Comparison of ENCODE assay signal across 1 cellular context in the genomic region with DNA sequence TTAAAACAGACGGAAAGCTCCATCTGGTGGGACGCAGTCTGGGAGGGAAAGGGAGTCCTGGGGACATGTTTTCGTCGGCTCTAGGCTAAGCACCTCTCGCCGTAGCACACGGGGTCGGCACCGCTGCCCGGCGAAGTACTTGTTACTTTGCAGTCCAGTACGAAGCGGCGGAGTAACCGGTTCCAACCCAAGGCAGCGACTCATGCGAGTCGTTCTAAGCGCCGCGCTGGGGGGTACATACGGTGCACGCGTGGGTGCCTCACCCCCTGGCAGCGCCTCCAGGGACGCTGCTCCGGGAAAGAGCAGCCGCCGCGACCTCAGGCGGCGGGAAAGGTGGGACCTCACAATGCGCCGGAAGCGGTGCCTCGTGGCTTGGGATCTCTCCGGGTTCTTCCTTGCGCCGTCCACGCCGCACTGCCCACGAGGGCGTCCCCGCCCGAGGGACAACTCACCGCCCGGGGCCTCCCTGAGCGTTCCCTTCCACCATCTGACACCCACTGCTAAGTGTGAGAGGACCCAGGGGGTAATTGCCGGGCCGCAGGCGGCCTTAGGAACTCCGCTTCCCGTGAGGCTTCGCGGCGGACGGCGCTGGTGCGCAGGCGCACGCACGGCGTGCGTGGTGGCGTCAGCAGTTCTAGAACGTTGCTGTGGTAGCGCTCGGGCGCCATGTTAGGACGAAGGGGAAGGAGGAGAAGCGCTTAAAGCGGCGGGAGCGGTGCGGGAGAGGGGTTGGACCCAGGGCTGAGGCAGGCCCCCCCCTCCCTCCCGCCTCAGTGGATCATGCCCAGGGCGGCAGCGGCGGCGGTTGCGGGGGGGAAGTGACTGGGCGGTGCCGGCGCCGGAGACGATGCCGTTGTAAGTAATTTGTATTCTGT.
A peak's percentile ranks its signal among the peaks of the same experiment; 100 is the strongest.
TF ChIP-seq lines count a peak whose summit lies in the region.

A gene (plus strand): TSS at position 637 of the 875 bp plus-strand sequence. CDS start 211 bp downstream, at position 848.

TF ChIP-seq in K562, 482 proteins besides CTCF, POLR2A, EP300 and RAD21 (continued from another document and continues in another):
- TF ChIP-seq, protein P1, sequence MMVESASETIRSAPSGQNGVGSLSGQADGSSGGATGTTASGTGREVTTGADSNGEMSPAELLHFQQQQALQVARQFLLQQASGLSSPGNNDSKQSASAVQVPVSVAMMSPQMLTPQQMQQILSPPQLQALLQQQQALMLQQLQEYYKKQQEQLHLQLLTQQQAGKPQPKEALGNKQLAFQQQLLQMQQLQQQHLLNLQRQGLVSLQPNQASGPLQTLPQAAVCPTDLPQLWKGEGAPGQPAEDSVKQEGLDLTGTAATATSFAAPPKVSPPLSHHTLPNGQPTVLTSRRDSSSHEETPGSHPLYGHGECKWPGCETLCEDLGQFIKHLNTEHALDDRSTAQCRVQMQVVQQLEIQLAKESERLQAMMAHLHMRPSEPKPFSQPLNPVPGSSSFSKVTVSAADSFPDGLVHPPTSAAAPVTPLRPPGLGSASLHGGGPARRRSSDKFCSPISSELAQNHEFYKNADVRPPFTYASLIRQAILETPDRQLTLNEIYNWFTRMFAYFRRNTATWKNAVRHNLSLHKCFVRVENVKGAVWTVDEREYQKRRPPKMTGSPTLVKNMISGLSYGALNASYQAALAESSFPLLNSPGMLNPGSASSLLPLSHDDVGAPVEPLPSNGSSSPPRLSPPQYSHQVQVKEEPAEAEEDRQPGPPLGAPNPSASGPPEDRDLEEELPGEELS (CRISPR knock-in tag; IDR thresholded peaks at IDR 0.05; ENCODE audit: borderline replicate concordance): no peak
- TF ChIP-seq, protein P2, sequence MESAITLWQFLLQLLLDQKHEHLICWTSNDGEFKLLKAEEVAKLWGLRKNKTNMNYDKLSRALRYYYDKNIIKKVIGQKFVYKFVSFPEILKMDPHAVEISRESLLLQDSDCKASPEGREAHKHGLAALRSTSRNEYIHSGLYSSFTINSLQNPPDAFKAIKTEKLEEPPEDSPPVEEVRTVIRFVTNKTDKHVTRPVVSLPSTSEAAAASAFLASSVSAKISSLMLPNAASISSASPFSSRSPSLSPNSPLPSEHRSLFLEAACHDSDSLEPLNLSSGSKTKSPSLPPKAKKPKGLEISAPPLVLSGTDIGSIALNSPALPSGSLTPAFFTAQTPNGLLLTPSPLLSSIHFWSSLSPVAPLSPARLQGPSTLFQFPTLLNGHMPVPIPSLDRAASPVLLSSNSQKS (CRISPR knock-in tag; IDR thresholded peaks at IDR 0.05): no peak
- no peak for TF ChIP-seq NFYB (IDR thresholded peaks at IDR 0.05; ENCODE audit: extremely low read depth, insufficient read length)
- TF ChIP-seq KAT2B (IDR thresholded peaks at IDR 0.05; ENCODE audit: low read depth, low read length): no peak
- TF ChIP-seq, protein P3, sequence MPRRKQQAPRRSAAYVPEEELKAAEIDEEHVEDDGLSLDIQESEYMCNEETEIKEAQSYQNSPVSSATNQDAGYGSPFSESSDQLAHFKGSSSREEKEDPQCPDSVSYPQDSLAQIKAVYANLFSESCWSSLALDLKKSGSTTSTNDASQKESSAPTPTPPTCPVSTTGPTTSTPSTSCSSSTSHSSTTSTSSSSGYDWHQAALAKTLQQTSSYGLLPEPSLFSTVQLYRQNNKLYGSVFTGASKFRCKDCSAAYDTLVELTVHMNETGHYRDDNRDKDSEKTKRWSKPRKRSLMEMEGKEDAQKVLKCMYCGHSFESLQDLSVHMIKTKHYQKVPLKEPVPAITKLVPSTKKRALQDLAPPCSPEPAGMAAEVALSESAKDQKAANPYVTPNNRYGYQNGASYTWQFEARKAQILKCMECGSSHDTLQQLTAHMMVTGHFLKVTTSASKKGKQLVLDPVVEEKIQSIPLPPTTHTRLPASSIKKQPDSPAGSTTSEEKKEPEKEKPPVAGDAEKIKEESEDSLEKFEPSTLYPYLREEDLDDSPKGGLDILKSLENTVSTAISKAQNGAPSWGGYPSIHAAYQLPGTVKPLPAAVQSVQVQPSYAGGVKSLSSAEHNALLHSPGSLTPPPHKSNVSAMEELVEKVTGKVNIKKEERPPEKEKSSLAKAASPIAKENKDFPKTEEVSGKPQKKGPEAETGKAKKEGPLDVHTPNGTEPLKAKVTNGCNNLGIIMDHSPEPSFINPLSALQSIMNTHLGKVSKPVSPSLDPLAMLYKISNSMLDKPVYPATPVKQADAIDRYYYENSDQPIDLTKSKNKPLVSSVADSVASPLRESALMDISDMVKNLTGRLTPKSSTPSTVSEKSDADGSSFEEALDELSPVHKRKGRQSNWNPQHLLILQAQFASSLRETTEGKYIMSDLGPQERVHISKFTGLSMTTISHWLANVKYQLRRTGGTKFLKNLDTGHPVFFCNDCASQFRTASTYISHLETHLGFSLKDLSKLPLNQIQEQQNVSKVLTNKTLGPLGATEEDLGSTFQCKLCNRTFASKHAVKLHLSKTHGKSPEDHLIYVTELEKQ (CRISPR knock-in tag; IDR thresholded peaks at IDR 0.05): no peak
- TF ChIP-seq RBM25 (IDR thresholded peaks at IDR 0.05; ENCODE audit: low read depth, low read length, severe bottlenecking): no peak
- TF ChIP-seq, protein P4, sequence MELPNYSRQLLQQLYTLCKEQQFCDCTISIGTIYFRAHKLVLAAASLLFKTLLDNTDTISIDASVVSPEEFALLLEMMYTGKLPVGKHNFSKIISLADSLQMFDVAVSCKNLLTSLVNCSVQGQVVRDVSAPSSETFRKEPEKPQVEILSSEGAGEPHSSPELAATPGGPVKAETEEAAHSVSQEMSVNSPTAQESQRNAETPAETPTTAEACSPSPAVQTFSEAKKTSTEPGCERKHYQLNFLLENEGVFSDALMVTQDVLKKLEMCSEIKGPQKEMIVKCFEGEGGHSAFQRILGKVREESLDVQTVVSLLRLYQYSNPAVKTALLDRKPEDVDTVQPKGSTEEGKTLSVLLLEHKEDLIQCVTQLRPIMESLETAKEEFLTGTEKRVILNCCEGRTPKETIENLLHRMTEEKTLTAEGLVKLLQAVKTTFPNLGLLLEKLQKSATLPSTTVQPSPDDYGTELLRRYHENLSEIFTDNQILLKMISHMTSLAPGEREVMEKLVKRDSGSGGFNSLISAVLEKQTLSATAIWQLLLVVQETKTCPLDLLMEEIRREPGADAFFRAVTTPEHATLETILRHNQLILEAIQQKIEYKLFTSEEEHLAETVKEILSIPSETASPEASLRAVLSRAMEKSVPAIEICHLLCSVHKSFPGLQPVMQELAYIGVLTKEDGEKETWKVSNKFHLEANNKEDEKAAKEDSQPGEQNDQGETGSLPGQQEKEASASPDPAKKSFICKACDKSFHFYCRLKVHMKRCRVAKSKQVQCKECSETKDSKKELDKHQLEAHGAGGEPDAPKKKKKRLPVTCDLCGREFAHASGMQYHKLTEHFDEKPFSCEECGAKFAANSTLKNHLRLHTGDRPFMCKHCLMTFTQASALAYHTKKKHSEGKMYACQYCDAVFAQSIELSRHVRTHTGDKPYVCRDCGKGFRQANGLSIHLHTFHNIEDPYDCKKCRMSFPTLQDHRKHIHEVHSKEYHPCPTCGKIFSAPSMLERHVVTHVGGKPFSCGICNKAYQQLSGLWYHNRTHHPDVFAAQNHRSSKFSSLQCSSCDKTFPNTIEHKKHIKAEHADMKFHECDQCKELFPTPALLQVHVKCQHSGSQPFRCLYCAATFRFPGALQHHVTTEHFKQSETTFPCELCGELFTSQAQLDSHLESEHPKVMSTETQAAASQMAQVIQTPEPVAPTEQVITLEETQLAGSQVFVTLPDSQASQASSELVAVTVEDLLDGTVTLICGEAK (IDR thresholded peaks at IDR 0.05): peak; percentile 45; the same call in 1 of the 2 replicates
- TF ChIP-seq, protein P4 (CRISPR knock-in tag; IDR thresholded peaks at IDR 0.05): no peak
- TF ChIP-seq ZNF561 (CRISPR knock-in tag; conservative IDR thresholded peaks at IDR 0.05): no peak
- no peak for TF ChIP-seq SRSF1 (IDR thresholded peaks at IDR 0.05; ENCODE audit: low read depth, low read length)
- TF ChIP-seq, protein P5, sequence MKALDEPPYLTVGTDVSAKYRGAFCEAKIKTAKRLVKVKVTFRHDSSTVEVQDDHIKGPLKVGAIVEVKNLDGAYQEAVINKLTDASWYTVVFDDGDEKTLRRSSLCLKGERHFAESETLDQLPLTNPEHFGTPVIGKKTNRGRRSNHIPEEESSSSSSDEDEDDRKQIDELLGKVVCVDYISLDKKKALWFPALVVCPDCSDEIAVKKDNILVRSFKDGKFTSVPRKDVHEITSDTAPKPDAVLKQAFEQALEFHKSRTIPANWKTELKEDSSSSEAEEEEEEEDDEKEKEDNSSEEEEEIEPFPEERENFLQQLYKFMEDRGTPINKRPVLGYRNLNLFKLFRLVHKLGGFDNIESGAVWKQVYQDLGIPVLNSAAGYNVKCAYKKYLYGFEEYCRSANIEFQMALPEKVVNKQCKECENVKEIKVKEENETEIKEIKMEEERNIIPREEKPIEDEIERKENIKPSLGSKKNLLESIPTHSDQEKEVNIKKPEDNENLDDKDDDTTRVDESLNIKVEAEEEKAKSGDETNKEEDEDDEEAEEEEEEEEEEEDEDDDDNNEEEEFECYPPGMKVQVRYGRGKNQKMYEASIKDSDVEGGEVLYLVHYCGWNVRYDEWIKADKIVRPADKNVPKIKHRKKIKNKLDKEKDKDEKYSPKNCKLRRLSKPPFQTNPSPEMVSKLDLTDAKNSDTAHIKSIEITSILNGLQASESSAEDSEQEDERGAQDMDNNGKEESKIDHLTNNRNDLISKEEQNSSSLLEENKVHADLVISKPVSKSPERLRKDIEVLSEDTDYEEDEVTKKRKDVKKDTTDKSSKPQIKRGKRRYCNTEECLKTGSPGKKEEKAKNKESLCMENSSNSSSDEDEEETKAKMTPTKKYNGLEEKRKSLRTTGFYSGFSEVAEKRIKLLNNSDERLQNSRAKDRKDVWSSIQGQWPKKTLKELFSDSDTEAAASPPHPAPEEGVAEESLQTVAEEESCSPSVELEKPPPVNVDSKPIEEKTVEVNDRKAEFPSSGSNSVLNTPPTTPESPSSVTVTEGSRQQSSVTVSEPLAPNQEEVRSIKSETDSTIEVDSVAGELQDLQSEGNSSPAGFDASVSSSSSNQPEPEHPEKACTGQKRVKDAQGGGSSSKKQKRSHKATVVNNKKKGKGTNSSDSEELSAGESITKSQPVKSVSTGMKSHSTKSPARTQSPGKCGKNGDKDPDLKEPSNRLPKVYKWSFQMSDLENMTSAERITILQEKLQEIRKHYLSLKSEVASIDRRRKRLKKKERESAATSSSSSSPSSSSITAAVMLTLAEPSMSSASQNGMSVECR (CRISPR knock-in tag; IDR thresholded peaks at IDR 0.05): peak; percentile 53
- no peak for TF ChIP-seq NBN (IDR thresholded peaks at IDR 0.05; ENCODE audit: low read depth)
- no peak; the same call in 1 of the 2 replicates for TF ChIP-seq TOE1 (IDR thresholded peaks at IDR 0.05; ENCODE audit: borderline replicate concordance)
- TF ChIP-seq TOE1 (CRISPR knock-in tag; IDR thresholded peaks at IDR 0.05; ENCODE audit: borderline replicate concordance, low read depth): no peak
- no peak for TF ChIP-seq SREBF1 (IDR thresholded peaks at IDR 0.05; ENCODE audit: borderline replicate concordance, low read depth, low read length)
- TF ChIP-seq, protein P6, sequence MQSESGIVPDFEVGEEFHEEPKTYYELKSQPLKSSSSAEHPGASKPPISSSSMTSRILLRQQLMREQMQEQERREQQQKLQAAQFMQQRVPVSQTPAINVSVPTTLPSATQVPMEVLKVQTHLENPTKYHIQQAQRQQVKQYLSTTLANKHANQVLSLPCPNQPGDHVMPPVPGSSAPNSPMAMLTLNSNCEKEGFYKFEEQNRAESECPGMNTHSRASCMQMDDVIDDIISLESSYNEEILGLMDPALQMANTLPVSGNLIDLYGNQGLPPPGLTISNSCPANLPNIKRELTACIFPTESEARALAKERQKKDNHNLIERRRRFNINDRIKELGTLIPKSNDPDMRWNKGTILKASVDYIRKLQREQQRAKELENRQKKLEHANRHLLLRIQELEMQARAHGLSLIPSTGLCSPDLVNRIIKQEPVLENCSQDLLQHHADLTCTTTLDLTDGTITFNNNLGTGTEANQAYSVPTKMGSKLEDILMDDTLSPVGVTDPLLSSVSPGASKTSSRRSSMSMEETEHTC (IDR thresholded peaks at IDR 0.05): no peak
- TF ChIP-seq, protein P7, sequence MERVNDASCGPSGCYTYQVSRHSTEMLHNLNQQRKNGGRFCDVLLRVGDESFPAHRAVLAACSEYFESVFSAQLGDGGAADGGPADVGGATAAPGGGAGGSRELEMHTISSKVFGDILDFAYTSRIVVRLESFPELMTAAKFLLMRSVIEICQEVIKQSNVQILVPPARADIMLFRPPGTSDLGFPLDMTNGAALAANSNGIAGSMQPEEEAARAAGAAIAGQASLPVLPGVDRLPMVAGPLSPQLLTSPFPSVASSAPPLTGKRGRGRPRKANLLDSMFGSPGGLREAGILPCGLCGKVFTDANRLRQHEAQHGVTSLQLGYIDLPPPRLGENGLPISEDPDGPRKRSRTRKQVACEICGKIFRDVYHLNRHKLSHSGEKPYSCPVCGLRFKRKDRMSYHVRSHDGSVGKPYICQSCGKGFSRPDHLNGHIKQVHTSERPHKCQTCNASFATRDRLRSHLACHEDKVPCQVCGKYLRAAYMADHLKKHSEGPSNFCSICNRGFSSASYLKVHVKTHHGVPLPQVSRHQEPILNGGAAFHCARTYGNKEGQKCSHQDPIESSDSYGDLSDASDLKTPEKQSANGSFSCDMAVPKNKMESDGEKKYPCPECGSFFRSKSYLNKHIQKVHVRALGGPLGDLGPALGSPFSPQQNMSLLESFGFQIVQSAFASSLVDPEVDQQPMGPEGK (CRISPR knock-in tag; IDR thresholded peaks at IDR 0.05; ENCODE audit: borderline replicate concordance): no peak
- TF ChIP-seq ZNF431 (CRISPR knock-in tag; IDR thresholded peaks at IDR 0.05): no peak
